1 cellular context compared by ENCODE assay signal in the genomic region with DNA sequence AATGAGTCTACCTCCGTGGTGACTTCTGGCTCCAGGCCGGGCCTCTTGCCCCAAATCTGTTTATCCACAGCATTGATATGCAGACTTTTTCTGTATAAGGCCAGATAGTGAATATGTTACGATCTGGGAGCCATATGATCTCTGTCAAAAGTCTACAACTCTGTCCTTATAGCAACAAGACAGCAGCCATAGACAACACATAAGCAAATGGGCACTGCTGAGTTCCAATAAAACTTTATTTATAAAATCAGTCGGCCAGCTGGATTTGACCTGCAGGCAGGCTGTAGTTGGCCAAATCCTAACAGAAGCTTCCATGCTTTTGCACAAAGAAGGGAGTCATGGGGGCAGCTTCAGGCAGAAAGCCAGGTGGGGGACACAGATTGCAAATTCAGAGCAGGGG.
TF ChIP-seq lines count a peak whose summit lies in the region.

No MANE protein-coding gene starts in this region.

TF ChIP-seq in HepG2, 621 proteins besides CTCF, POLR2A, EP300 and RAD21:
- TF ChIP-seq MEF2D (CRISPR knock-in tag; IDR thresholded peaks at IDR 0.05), result no peak
- TF ChIP-seq GATAD1 (CRISPR knock-in tag; IDR thresholded peaks at IDR 0.05), result no peak
- TF ChIP-seq HDAC2 (CRISPR knock-in tag; IDR thresholded peaks at IDR 0.05), result no peak
- TF ChIP-seq ZNF451 (CRISPR knock-in tag; IDR thresholded peaks at IDR 0.05), result no peak
- TF ChIP-seq TAF1 (CRISPR knock-in tag; IDR thresholded peaks at IDR 0.05), result no peak
- no peak for TF ChIP-seq CBX5 (CRISPR knock-in tag; IDR thresholded peaks at IDR 0.05; ENCODE audit: borderline replicate concordance)
- no peak for TF ChIP-seq FIP1L1 (IDR thresholded peaks at IDR 0.05; ENCODE audit: borderline replicate concordance, insufficient read depth, low read depth, low read length)
- TF ChIP-seq TOPORS (CRISPR knock-in tag; IDR thresholded peaks at IDR 0.05), result no peak
- TF ChIP-seq ZBTB40 (IDR thresholded peaks at IDR 0.05), result peak; percentile 68
- peak; percentile 98 for TF ChIP-seq ZBTB40 (CRISPR knock-in tag; IDR thresholded peaks at IDR 0.05)
